Comparison of ENCODE assay signal across 1 cellular context in the genomic region with DNA sequence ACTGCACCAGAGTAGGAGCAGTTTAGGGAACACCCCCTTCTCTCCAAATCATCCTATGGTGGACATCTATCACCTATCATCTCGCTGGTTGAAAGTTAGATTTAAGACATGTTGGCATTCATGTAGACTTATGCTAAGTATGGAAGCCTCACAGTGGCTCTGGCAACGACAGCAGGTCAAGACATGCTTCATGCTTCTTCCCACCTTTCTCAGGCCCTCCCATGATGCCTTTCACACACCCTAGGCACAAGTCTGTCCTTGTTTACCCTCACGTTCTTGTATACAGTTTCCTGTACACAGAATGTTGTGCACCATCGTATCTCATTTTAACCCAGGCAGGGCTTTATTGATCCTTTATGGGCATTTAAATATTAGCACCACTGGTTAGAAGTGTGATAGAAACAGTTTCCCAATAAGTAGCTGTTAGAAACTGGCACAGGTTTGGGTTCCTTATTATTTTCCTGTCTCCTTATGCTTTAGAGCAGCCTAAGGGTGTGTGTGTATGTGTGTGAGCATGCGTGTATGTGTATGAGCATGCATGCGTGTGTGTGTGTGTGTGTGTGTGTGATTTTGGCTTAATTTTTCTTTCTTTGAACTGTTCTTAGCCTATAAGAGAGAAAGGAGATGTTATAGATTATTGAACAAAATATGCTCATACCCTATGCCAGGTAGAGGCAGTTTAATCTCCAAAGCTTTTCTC.
TF ChIP-seq lines count a peak whose summit lies in the region.

No MANE protein-coding gene starts in this region.

TF ChIP-seq in GM23338, 12 proteins besides CTCF, POLR2A, EP300 and RAD21 (continued from another document):
- TF ChIP-seq, protein P1, sequence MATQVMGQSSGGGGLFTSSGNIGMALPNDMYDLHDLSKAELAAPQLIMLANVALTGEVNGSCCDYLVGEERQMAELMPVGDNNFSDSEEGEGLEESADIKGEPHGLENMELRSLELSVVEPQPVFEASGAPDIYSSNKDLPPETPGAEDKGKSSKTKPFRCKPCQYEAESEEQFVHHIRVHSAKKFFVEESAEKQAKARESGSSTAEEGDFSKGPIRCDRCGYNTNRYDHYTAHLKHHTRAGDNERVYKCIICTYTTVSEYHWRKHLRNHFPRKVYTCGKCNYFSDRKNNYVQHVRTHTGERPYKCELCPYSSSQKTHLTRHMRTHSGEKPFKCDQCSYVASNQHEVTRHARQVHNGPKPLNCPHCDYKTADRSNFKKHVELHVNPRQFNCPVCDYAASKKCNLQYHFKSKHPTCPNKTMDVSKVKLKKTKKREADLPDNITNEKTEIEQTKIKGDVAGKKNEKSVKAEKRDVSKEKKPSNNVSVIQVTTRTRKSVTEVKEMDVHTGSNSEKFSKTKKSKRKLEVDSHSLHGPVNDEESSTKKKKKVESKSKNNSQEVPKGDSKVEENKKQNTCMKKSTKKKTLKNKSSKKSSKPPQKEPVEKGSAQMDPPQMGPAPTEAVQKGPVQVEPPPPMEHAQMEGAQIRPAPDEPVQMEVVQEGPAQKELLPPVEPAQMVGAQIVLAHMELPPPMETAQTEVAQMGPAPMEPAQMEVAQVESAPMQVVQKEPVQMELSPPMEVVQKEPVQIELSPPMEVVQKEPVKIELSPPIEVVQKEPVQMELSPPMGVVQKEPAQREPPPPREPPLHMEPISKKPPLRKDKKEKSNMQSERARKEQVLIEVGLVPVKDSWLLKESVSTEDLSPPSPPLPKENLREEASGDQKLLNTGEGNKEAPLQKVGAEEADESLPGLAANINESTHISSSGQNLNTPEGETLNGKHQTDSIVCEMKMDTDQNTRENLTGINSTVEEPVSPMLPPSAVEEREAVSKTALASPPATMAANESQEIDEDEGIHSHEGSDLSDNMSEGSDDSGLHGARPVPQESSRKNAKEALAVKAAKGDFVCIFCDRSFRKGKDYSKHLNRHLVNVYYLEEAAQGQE (IDR thresholded peaks at IDR 0.05; ENCODE audit: unreplicated experiment), result no peak
- no peak for TF ChIP-seq EZH2 (IDR thresholded peaks at IDR 0.05; ENCODE audit: low read depth, unreplicated experiment)
- no peak for TF ChIP-seq STAT1 (IDR thresholded peaks at IDR 0.05; ENCODE audit: unreplicated experiment)
- TF ChIP-seq, protein P2, sequence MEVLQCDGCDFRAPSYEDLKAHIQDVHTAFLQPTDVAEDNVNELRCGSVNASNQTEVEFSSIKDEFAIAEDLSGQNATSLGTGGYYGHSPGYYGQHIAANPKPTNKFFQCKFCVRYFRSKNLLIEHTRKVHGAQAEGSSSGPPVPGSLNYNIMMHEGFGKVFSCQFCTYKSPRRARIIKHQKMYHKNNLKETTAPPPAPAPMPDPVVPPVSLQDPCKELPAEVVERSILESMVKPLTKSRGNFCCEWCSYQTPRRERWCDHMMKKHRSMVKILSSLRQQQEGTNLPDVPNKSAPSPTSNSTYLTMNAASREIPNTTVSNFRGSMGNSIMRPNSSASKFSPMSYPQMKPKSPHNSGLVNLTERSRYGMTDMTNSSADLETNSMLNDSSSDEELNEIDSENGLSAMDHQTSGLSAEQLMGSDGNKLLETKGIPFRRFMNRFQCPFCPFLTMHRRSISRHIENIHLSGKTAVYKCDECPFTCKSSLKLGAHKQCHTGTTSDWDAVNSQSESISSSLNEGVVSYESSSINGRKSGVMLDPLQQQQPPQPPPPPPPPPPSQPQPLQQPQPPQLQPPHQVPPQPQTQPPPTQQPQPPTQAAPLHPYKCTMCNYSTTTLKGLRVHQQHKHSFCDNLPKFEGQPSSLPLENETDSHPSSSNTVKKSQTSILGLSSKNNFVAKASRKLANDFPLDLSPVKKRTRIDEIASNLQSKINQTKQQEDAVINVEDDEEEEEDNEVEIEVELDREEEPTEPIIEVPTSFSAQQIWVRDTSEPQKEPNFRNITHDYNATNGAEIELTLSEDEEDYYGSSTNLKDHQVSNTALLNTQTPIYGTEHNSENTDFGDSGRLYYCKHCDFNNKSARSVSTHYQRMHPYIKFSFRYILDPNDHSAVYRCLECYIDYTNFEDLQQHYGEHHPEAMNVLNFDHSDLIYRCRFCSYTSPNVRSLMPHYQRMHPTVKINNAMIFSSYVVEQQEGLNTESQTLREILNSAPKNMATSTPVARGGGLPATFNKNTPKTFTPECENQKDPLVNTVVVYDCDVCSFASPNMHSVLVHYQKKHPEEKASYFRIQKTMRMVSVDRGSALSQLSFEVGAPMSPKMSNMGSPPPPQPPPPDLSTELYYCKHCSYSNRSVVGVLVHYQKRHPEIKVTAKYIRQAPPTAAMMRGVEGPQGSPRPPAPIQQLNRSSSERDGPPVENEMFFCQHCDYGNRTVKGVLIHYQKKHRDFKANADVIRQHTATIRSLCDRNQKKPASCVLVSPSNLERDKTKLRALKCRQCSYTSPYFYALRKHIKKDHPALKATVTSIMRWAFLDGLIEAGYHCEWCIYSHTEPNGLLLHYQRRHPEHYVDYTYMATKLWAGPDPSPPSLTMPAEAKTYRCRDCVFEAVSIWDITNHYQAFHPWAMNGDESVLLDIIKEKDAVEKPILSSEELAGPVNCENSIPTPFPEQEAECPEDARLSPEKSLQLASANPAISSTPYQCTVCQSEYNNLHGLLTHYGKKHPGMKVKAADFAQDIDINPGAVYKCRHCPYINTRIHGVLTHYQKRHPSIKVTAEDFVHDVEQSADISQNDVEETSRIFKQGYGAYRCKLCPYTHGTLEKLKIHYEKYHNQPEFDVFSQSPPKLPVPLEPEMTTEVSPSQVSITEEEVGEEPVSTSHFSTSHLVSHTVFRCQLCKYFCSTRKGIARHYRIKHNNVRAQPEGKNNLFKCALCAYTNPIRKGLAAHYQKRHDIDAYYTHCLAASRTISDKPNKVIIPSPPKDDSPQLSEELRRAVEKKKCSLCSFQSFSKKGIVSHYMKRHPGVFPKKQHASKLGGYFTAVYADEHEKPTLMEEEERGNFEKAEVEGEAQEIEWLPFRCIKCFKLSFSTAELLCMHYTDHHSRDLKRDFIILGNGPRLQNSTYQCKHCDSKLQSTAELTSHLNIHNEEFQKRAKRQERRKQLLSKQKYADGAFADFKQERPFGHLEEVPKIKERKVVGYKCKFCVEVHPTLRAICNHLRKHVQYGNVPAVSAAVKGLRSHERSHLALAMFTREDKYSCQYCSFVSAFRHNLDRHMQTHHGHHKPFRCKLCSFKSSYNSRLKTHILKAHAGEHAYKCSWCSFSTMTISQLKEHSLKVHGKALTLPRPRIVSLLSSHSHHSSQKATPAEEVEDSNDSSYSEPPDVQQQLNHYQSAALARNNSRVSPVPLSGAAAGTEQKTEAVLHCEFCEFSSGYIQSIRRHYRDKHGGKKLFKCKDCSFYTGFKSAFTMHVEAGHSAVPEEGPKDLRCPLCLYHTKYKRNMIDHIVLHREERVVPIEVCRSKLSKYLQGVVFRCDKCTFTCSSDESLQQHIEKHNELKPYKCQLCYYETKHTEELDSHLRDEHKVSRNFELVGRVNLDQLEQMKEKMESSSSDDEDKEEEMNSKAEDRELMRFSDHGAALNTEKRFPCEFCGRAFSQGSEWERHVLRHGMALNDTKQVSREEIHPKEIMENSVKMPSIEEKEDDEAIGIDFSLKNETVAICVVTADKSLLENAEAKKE (CRISPR knock-in tag; IDR thresholded peaks at IDR 0.05), result no peak
- TF ChIP-seq ETS1 (IDR thresholded peaks at IDR 0.05), result no peak
- no peak for TF ChIP-seq ZNF331 (CRISPR knock-in tag; IDR thresholded peaks at IDR 0.05; ENCODE audit: low read depth)
